In genomic region chr2:175744000-175744399, GRCh38 we compare ENCODE assay signal across 1 cellular context.
TF ChIP-seq lines count a peak whose summit lies in the region.

No MANE protein-coding gene starts in this region.

TF ChIP-seq in K562, 482 proteins besides CTCF, POLR2A, EP300 and RAD21 (continued from another document):
- TF ChIP-seq PKNOX1 (IDR thresholded peaks at IDR 0.05): 0 out of 2 replicates have a peak, but pooled peaks have one; percentile 17
- 0 out of 2 replicates have a peak, but pooled peaks have one; percentile 29 for TF ChIP-seq GABPA (tag; conservative IDR thresholded peaks at IDR 0.05; ENCODE audit: low read depth)
- TF ChIP-seq BCL6 (CRISPR knock-in tag; IDR thresholded peaks at IDR 0.05): peak; percentile 22; the same call in 1 of the 2 replicates
- peak; percentile 66 for TF ChIP-seq CTBP1 (IDR thresholded peaks at IDR 0.05; ENCODE audit: borderline replicate concordance)
- peak in 1 of 2 experiments; percentile 59; a peak in 1 of 4 replicates for TF ChIP-seq TRIM24 (IDR thresholded peaks at IDR 0.05)
- TF ChIP-seq ESRRA (IDR thresholded peaks at IDR 0.05; ENCODE audit: borderline replicate concordance, low read depth): peak; percentile 93
- TF ChIP-seq ATF4 (CRISPR knock-in tag; IDR thresholded peaks at IDR 0.05): peak; percentile 93
- TF ChIP-seq ATF3 (IDR thresholded peaks at IDR 0.05): peak; percentile 71; the same call in 1 of the 2 replicates
- TF ChIP-seq ATF3 (CRISPR knock-in tag; conservative IDR thresholded peaks at IDR 0.05): no peak
- peak; percentile 20; the same call in 1 of the 2 replicates for TF ChIP-seq ZBTB12 (CRISPR knock-in tag; IDR thresholded peaks at IDR 0.05)
- TF ChIP-seq SOX6 (IDR thresholded peaks at IDR 0.05): peak; percentile 74; the same call in 1 of the 2 replicates
- TF ChIP-seq ZNF436 (CRISPR knock-in tag; IDR thresholded peaks at IDR 0.05): no peak
- TF ChIP-seq CEBPG (CRISPR knock-in tag; IDR thresholded peaks at IDR 0.05): no peak
- TF ChIP-seq CEBPG (tag; conservative IDR thresholded peaks at IDR 0.05 in 1 of 2, IDR thresholded peaks at IDR 0.05 in 1 of 2): peak; percentile 81 to 82
- peak; percentile 27; the same call in 1 of the 2 replicates for TF ChIP-seq SMARCC2 (IDR thresholded peaks at IDR 0.05; ENCODE audit: low read depth)
- TF ChIP-seq CREM (IDR thresholded peaks at IDR 0.05; ENCODE audit: low read depth): peak; percentile 54; the same call in 1 of the 2 replicates
- 0 out of 4 replicates have a peak, but pooled peaks of 1 of the 2 experiments have one; percentile 55 for TF ChIP-seq ZNF318 (IDR thresholded peaks at IDR 0.05; ENCODE audit: borderline replicate concordance in 1 of 2, low read depth in 1 of 2)
- no peak for TF ChIP-seq KDM5B (IDR thresholded peaks at IDR 0.05; ENCODE audit: insufficient replicate concordance, low read depth, low read length)
- TF ChIP-seq SFPQ (IDR thresholded peaks at IDR 0.05; ENCODE audit: low read depth, low read length): no peak
- TF ChIP-seq NR4A1 (CRISPR knock-in tag; IDR thresholded peaks at IDR 0.05): no peak
- no peak for TF ChIP-seq NR4A1 (tag; IDR thresholded peaks at IDR 0.05)
- peak; percentile 40; the same call in 1 of the 2 replicates for TF ChIP-seq ARID1B (IDR thresholded peaks at IDR 0.05)
- TF ChIP-seq NR2C2 (CRISPR knock-in tag; IDR thresholded peaks at IDR 0.05): no peak
- peak; percentile 57; the same call in 1 of the 2 replicates for TF ChIP-seq NR2C2 (tag; IDR thresholded peaks at IDR 0.05)
- 0 out of 2 replicates have a peak, but pooled peaks have one; percentile 18 for TF ChIP-seq JUN (IDR thresholded peaks at IDR 0.05; ENCODE audit: borderline replicate concordance, low read depth, low read length)
- no peak for TF ChIP-seq JUN (CRISPR knock-in tag; IDR thresholded peaks at IDR 0.05; ENCODE audit: borderline replicate concordance)
- peak; percentile 49; the same call in 1 of the 2 replicates for TF ChIP-seq JUND (IDR thresholded peaks at IDR 0.05; ENCODE audit: borderline replicate concordance, low read depth, low read length)
- no peak; the same call in 2 of the 3 replicates for TF ChIP-seq JUND (tag; IDR thresholded peaks at IDR 0.05; ENCODE audit: borderline replicate concordance, low read depth, low read length)
- TF ChIP-seq SMARCE1 (IDR thresholded peaks at IDR 0.05): peak; percentile 23; the same call in 1 of the 2 replicates
TF ChIP-seq in K562: peak in this region for 29.
